8 cellular contexts compared by ENCODE assay signal in the genomic region with DNA sequence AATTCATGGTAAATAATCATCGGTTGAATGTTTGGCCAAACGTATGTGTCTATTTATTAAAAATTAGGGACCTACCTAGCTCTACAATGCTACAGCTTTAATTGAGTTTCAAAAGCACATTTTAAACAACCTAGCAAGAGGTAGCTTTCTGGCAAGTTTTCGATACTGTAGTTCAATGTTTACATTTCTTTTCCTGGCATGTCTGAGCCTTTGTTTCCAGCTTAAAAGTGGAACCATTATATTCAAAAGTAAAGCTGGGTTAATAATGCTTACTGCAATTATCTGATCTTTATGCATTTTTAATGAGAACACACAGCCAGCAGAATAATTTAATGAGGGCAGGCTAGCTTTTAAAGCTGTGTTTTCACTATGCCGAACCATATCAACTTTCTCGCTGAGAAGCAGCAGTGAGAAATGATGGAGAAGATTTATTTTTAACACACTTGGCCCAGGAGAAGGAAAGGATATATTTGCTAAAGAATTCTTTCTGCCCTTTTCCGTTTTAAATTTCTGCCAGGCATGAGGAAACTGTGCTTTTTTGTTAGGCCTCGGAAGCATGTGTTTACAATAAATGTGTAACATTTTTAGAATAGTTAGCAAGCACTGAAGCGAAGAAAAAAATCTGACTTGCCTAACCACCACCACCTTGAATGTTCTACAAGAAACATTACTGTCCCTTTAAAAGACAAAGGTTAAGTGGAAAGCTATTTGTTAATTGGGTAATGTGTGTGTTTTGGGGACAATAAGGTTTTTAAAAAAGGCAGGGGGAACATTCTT. TPM values are rescaled to one million over a fixed set of nuclear protein-coding genes. Genes with fewer than 3 reads are reported as not detected.
DNase-seq lines count a peak whose midpoint lies in the region; ATAC-seq and TF ChIP-seq lines count a peak whose summit lies in the region.

No MANE protein-coding gene starts in this region.

- peak overlapping the region; percentile 90 for H3K27ac Mint-ChIP-seq in activated CD8-positive, alpha-beta memory T cell treated with anti-CD3 and anti-CD28 coated beads, Interleukin-2, amount 10 ng/mL, durations not matched to agents 7 days and 5 days

- H3K4me1 Mint-ChIP-seq in activated CD8-positive, alpha-beta memory T cell treated with anti-CD3 and anti-CD28 coated beads, Interleukin-2, amount 10 ng/mL, durations not matched to agents 7 days and 5 days, result peaks cover 57% of the 10 kb centered on the region

- peak overlapping the region; percentile 75 to 77 for H3K4me3 ChIP-seq in SK-N-SH (ENCODE audit: low read depth in 2 of 2, low read length in 1 of 2)
- H3K4me3 ChIP-seq in fibroblast of villous mesenchyme (ENCODE audit: low read depth, low read length), result peak overlapping the region; percentile 76
- peak overlapping the region; percentile 59 to 62 (median 61) for H3K4me3 ChIP-seq in sigmoid colon

- peaks cover 19% of the 10 kb centered on the region for H3F3A ChIP-seq in SK-N-SH (replicated peaks; ENCODE audit: insufficient read depth)

- peak overlapping the region; percentile 98 for H3K9ac ChIP-seq in SK-N-SH

- H3K27me3 ChIP-seq in SK-N-SH (ENCODE audit: insufficient read depth), result no peaks in the 10 kb centered on the region
- H3K27me3 ChIP-seq in sigmoid colon, result no peaks in the 10 kb centered on the region

- no peak for TF ChIP-seq RAD21 in SK-N-SH (IDR thresholded peaks at IDR 0.05; ENCODE audit: low read length)

- DNase-seq in activated CD8-positive, alpha-beta memory T cell treated with anti-CD3 and anti-CD28 coated beads, Interleukin-2, amount 10 ng/mL, durations not matched to agents 7 days and 5 days, result no peak
- no peak for DNase-seq in activated CD8-positive, alpha-beta memory T cell treated with anti-CD3 and anti-CD28 coated beads for 24 hours
- no peak for DNase-seq in SK-N-SH
- no peak for DNase-seq in fibroblast of villous mesenchyme (ENCODE audit: low read depth)
- DNase-seq in sigmoid colon, result no peak
- no peak for DNase-seq in GM13976 (ENCODE audit: low spot score)
- DNase-seq in NCI-H1436 (lab: John Stamatoyannopoulos, UW), result no peak
- DNase-seq in SKM-1 treated with dmso at 0.1 percent for 144 hours (lab: John Stamatoyannopoulos, UW; ENCODE audit: unreplicated experiment), result no peak

- H3K4me3 Mint-ChIP-seq in activated CD8-positive, alpha-beta memory T cell treated with anti-CD3 and anti-CD28 coated beads, Interleukin-2, amount 10 ng/mL, durations not matched to agents 7 days and 5 days, result peak overlapping the region; percentile 85

- no peak for TF ChIP-seq POLR2A in sigmoid colon (IDR thresholded peaks at IDR 0.05)

- intact Hi-C loops in sigmoid colon (cut with DNase I), result loop anchor here (1.0 to 10.0 kb wide), 5 partner anchors 59 to 209 kb away; partner anchors contain the start of gene RAP2A

- CTCF ChIA-PET in activated CD8-positive, alpha-beta memory T cell treated with anti-CD3 and anti-CD28 coated beads, Interleukin-2, amount 10 ng/mL, durations not matched to agents 7 days and 5 days (lab: Charles Lee), result interaction anchor here (1.2 to 4.7 kb wide), 5 partner anchors 12 to 136 kb away, joined by 3 to 38 read pairs (median 5); no protein-coding TSS in a partner anchor
- CTCF ChIA-PET in SK-N-SH (lab: Yijun Ruan, JAX), result interaction anchor here (0.8 to 8.6 kb wide), 15 partner anchors 10 to 136 kb away, joined by 3 to 80 read pairs (median 5); no protein-coding TSS in a partner anchor

- no peak for TF ChIP-seq EP300 in SK-N-SH (IDR thresholded peaks at IDR 0.05; ENCODE audit: borderline replicate concordance in 1 of 2, low read depth in 1 of 2, low read length in 1 of 2)
- TF ChIP-seq EP300 in sigmoid colon (IDR thresholded peaks at IDR 0.05), result no peak

- peak overlapping the region; percentile 81 for H3K4me2 ChIP-seq in SK-N-SH

- H3K4me1 ChIP-seq in SK-N-SH (ENCODE audit: control insufficient read depth in 1 of 2, insufficient read depth in 2 of 2, low read depth in 1 of 2, low read length in 1 of 2) (peaks cover 19 to 32% of the 10 kb centered on the region in 2 experiments), sigmoid colon (peaks cover 0 to 42% (median 39%) of the 10 kb centered on the region in 4 donors)

- in situ Hi-C loops in GM13976 (cut with MboI; ENCODE audit: low sequenced_read_pairs, unreplicated experiment), result no loop called here

- H4K20me1 ChIP-seq in SK-N-SH (ENCODE audit: insufficient read depth), result peaks cover 5% of the 10 kb centered on the region; the same call in 1 of the 2 replicates

- peaks cover 8 to 11% of the 10 kb centered on the region in 2 experiments for H3K36me3 ChIP-seq in SK-N-SH (replicated peaks in 1 of 2; ENCODE audit: control insufficient read depth in 1 of 2, insufficient read depth in 2 of 2, low read length in 1 of 2)
- no peaks in the 10 kb centered on the region for H3K36me3 ChIP-seq in sigmoid colon

- H3K9me2 ChIP-seq in SK-N-SH, result no peaks in the 10 kb centered on the region

- peaks cover 67% of the 10 kb centered on the region for H3K79me2 ChIP-seq in SK-N-SH (ENCODE audit: insufficient read depth)

- TF ChIP-seq CTCF in SK-N-SH (IDR thresholded peaks at IDR 0.05), result no peak
- no peak for TF ChIP-seq CTCF in fibroblast of villous mesenchyme (IDR thresholded peaks at IDR 0.05; ENCODE audit: insufficient read depth, low read depth, low read length)
- no peak for TF ChIP-seq CTCF in sigmoid colon (IDR thresholded peaks at IDR 0.05)
- TF ChIP-seq CTCF in GM13976 (IDR thresholded peaks at IDR 0.05; ENCODE audit: borderline replicate concordance, control extremely low read depth, extremely low read depth, insufficient read depth, missing control alignments), result no peak

- H3K9me3 ChIP-seq in SK-N-SH (no peaks in the 10 kb centered on the region), sigmoid colon (no peaks in the 10 kb centered on the region)

- H3K36me3 Mint-ChIP-seq in activated CD8-positive, alpha-beta memory T cell treated with anti-CD3 and anti-CD28 coated beads, Interleukin-2, amount 10 ng/mL, durations not matched to agents 7 days and 5 days, result no peaks in the 10 kb centered on the region

- peak overlapping the region; percentile 95 to 97 for H3K27ac ChIP-seq in SK-N-SH (ENCODE audit: low read depth in 2 of 2, low read length in 1 of 2)
- peak overlapping the region; percentile 88 to 94 (median 92) for H3K27ac ChIP-seq in sigmoid colon

- no peak for ATAC-seq in activated CD8-positive, alpha-beta memory T cell treated with anti-CD3 and anti-CD28 coated beads, Interleukin-2, amount 10 ng/mL, durations not matched to agents 7 days and 5 days

- H2AFZ ChIP-seq in SK-N-SH (ENCODE audit: low read depth), result no peak overlapping the region

- POLR2A ChIA-PET in SK-N-SH (lab: Yijun Ruan, JAX), result interaction anchor here (1.6 kb wide), 1 partner anchor 78 kb away, joined by 3 read pairs; no protein-coding TSS in a partner anchor

- no peaks in the 10 kb centered on the region for H3K9me3 Mint-ChIP-seq in activated CD8-positive, alpha-beta memory T cell treated with anti-CD3 and anti-CD28 coated beads, Interleukin-2, amount 10 ng/mL, durations not matched to agents 7 days and 5 days (ENCODE audit: low read depth)

- no peaks in the 10 kb centered on the region for H3K27me3 Mint-ChIP-seq in activated CD8-positive, alpha-beta memory T cell treated with anti-CD3 and anti-CD28 coated beads, Interleukin-2, amount 10 ng/mL, durations not matched to agents 7 days and 5 days

- WGBS in SK-N-SH (ENCODE audit: low lambda C conversion rate), result 2% methylated on average over 8 of the region's 8 CpGs
- 0 to 2% methylated on average over 8 of the region's 8 CpGs for WGBS in sigmoid colon, 2 donors

TF ChIP-seq in SK-N-SH, 30 proteins besides CTCF, POLR2A, EP300 and RAD21:
- no peak for TF ChIP-seq NFIC (IDR thresholded peaks at IDR 0.05; ENCODE audit: borderline replicate concordance)
- TF ChIP-seq FOSL2 (IDR thresholded peaks at IDR 0.05; ENCODE audit: borderline replicate concordance, low read depth), result no peak
- no peak for TF ChIP-seq RCOR1 (IDR thresholded peaks at IDR 0.05; ENCODE audit: low read length)
- no peak for TF ChIP-seq MEF2A (IDR thresholded peaks at IDR 0.05; ENCODE audit: borderline replicate concordance, low read depth)
- no peak for TF ChIP-seq SMC3 (IDR thresholded peaks at IDR 0.05; ENCODE audit: low read depth, low read length)
- TF ChIP-seq POLR2AphosphoS5 (IDR thresholded peaks at IDR 0.05; ENCODE audit: low read depth, low read length), result 0 out of 2 replicates have a peak, but pooled peaks have one; percentile 1
- TF ChIP-seq, protein P1, sequence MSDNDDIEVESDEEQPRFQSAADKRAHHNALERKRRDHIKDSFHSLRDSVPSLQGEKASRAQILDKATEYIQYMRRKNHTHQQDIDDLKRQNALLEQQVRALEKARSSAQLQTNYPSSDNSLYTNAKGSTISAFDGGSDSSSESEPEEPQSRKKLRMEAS (IDR thresholded peaks at IDR 0.05; ENCODE audit: low read depth), result no peak
- no peak for TF ChIP-seq USF2 (IDR thresholded peaks at IDR 0.05; ENCODE audit: borderline replicate concordance, low read depth, low read length)

RNA-seq across cellular contexts. Expression of gene MBNL2, which starts 1.0 kb away (rescaled TPM):
- 10 to 100 TPM in 1 of 2 experiments, 1 to 10 TPM in 1; 9.7 to 13.4 TPM for total RNA-seq in activated CD8-positive, alpha-beta memory T cell treated with anti-CD3 and anti-CD28 coated beads, Interleukin-2, amount 10 ng/mL, durations not matched to agents 7 days and 5 days
- 24.5 and 27.9 TPM in 2 replicates for polyA plus RNA-seq in SK-N-SH (2012; rRNA removed)
- 38.4 and 46.6 TPM in 2 replicates for polyA plus RNA-seq in SK-N-SH (2012; cell fraction: cytosol; rRNA removed)
- 21.4 and 39.6 TPM in 2 replicates for polyA plus RNA-seq in SK-N-SH (2012; cell fraction: nucleus; rRNA removed)
- total RNA-seq in fibroblast of villous mesenchyme, result 70.5 and 120 TPM in 2 replicates
- total RNA-seq in sigmoid colon, result 100 to 1,000 TPM in 1 of 4 donors, 10 to 100 TPM in 3; 84.7 to 110 (median 95.1) TPM
- 10 to 100 TPM; 11.8 to 16.2 (median 14.8) TPM for polyA plus RNA-seq in sigmoid colon
